ENCODE assay signal across 21 cellular contexts in the genomic region with DNA sequence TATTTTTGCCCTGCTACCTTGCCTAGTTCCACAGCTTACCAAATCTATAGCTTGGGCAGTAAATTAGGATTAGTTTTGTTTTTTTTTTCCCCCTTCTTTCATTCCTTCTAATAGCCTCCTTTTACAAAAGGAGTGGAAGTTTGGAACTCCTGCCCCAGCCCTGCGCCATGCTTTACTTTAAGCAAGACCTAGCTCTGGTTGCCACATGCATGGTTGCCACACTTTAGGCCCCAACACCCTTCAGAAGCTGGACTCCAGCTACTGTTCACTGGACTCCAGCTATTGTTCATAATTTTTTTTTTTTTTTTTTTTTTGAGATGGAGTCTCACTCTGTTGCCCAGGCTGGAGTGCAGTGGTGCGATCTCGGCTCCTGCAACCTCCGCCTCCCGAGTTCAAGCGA.
DNase-seq lines count a peak whose midpoint lies in the region; ATAC-seq, FAIRE-seq and TF ChIP-seq lines count a peak whose summit lies in the region.
"Had no signal": no experiment of that assay in that cellular context is flagged by ENCODE, and none has a peak within 500 bp of the region (broad histone marks: within the 10 kb centered on the region; RNA-seq: fewer than 3 reads in every experiment).

No MANE protein-coding gene starts in this region.

- H3K9me2 ChIP-seq in OCI-LY7 (ENCODE audit: insufficient read depth, low read length): no peaks in the 10 kb centered on the region

- H3K79me2 ChIP-seq in HepG2 (ENCODE audit: insufficient read depth, low read length) (no peaks in the 10 kb centered on the region), OCI-LY7 (ENCODE audit: insufficient read depth, low read depth, low read length) (no peaks in the 10 kb centered on the region)

- H2BK15ac ChIP-seq in mesenchymal stem cell (ENCODE audit: low read depth, poor library complexity, severe bottlenecking): no peak overlapping the region

- BruUV-seq in HepG2 (replicated peaks; lab: Mats Ljungman, UMichigan) (no TSS peak), OCI-LY7 (replicated peaks; lab: Mats Ljungman, UMichigan) (no TSS peak)

- no peak overlapping the region for H2AK5ac ChIP-seq in mesenchymal stem cell (ENCODE audit: low read length, severe bottlenecking)

- H3K27ac ChIP-seq in right lobe of liver (no peak overlapping the region), HepG2 (ENCODE audit: extremely low read length, insufficient read depth, low read length) (no peak overlapping the region), OCI-LY7 (ENCODE audit: low read depth, low read length, poor library complexity, severe bottlenecking) (no peak overlapping the region), mesenchymal stem cell (ENCODE audit: low read length, poor library complexity, severe bottlenecking) (no peak overlapping the region)
- H3K27ac ChIP-seq: BLaER1, RWPE1 had no signal

- H3K23ac ChIP-seq in mesenchymal stem cell (ENCODE audit: low read length in 2 of 2): no peak overlapping the region

- TF ChIP-seq RAD21 in HepG2 (CRISPR knock-in tag; IDR thresholded peaks at IDR 0.05): no peak

- no peak for DNase-seq in right lobe of liver
- DNase-seq in HepG2 (ENCODE audit: low spot score): no peak
- DNase-seq in OCI-LY7 (ENCODE audit: low spot score): no peak
- DNase-seq in mesenchymal stem cell: no peak
- no peak for DNase-seq in NCI-H526 treated with DMSO at 0.1 percent for 48 hours (lab: John Stamatoyannopoulos, UW)
- no peak for DNase-seq in NCI-H774 (lab: John Stamatoyannopoulos, UW)
- DNase-seq: CD4-positive, alpha-beta T cell; GOT3; HFFc6; NCI-H1417; NCI-H1694; NCI-H2081; NCI-H226; NCI-H510A; SHP77 had no signal

- H2AFZ ChIP-seq in HepG2 (ENCODE audit: low read length) (no peak overlapping the region), OCI-LY7 (ENCODE audit: low read length) (peak overlapping the region; percentile 21; the same call in 1 of the 2 replicates), mesenchymal stem cell (ENCODE audit: low read depth, low read length) (no peak overlapping the region)

- H4K91ac ChIP-seq in mesenchymal stem cell (ENCODE audit: low read length): peak overlapping the region; percentile 15

- no peak for FAIRE-seq in HepG2 (lab: Jason Lieb, UNC)
- FAIRE-seq: D721Med, GM18507 had no signal

- no peak for TF ChIP-seq EP300 in HepG2 (IDR thresholded peaks at IDR 0.05; ENCODE audit: low read depth in 2 of 2, low read length in 2 of 2)
- TF ChIP-seq EP300 in HepG2 (CRISPR knock-in tag; IDR thresholded peaks at IDR 0.05; ENCODE audit: borderline replicate concordance): no peak

- no peaks in the 10 kb centered on the region for H4K20me1 ChIP-seq in HepG2 (ENCODE audit: insufficient read depth, low read length)
- no peaks in the 10 kb centered on the region for H4K20me1 ChIP-seq in OCI-LY7 (ENCODE audit: insufficient read depth, low read length)
- H4K20me1 ChIP-seq: BLaER1 had no signal

- H3K4me1 ChIP-seq in right lobe of liver: no peaks in the 10 kb centered on the region
- H3K4me1 ChIP-seq in HepG2 (ENCODE audit: insufficient read depth, low read length): no peaks in the 10 kb centered on the region
- H3K4me1 ChIP-seq in OCI-LY7 (ENCODE audit: insufficient read depth, low read length, poor library complexity, severe bottlenecking): peaks cover 12% of the 10 kb centered on the region
- H3K4me1 ChIP-seq in mesenchymal stem cell (ENCODE audit: control insufficient read depth, insufficient read depth, low read depth, low read length): no peaks in the 10 kb centered on the region
- H3K4me1 ChIP-seq: BLaER1, HAP-1 had no signal

- ATAC-seq in right lobe of liver: peak; percentile 25 to 70 (median 42)
- no peak for ATAC-seq in HepG2
- ATAC-seq in GM21381 (IDR thresholded peaks at IDR 0.05; ENCODE audit: unreplicated experiment): no peak

- TF ChIP-seq CTCF in right lobe of liver (IDR thresholded peaks at IDR 0.05) (no peak), HepG2 (CRISPR knock-in tag; IDR thresholded peaks at IDR 0.05) (no peak), OCI-LY7 (conservative IDR thresholded peaks at IDR 0.05; ENCODE audit: low read length) (no peak)

- intact Hi-C loops in right lobe of liver (cut with DNase I): no loop called here
- intact Hi-C loops in HepG2 (cut with micrococcal nuclease; ENCODE audit: unreplicated experiment): no loop called here
- intact Hi-C loops in OCI-LY7 (cut with micrococcal nuclease; ENCODE audit: unreplicated experiment): no loop called here

- no peak overlapping the region for H3K4ac ChIP-seq in mesenchymal stem cell (ENCODE audit: low read depth in 1 of 2, low read length in 2 of 2)

- H3K4me2 ChIP-seq in HepG2 (ENCODE audit: low read depth, low read length) (no peak overlapping the region), OCI-LY7 (ENCODE audit: low read length) (no peak overlapping the region), mesenchymal stem cell (ENCODE audit: low read length, poor library complexity, severe bottlenecking) (no peak overlapping the region)
- H3K4me2 ChIP-seq: BLaER1 had no signal

- in situ Hi-C loops in HepG2 (cut with HindIII; ENCODE audit: extremely low pct_ligation_motif_present, low pct_unique_long_range_greater_than_20kb): no loop called here

- no peak overlapping the region for H3K14ac ChIP-seq in mesenchymal stem cell (ENCODE audit: low read length in 2 of 2)

- TF ChIP-seq POLR2A in right lobe of liver (IDR thresholded peaks at IDR 0.05): no peak
- TF ChIP-seq POLR2A in HepG2 (IDR thresholded peaks at IDR 0.05; ENCODE audit: insufficient read depth in 1 of 2, low read depth in 2 of 2, low read length in 2 of 2): no peak

- WGBS in right lobe of liver (ENCODE audit: insufficient coverage, low coverage, low lambda C conversion rate, missing lambda C conversion rate): 82% methylated on average over 3 of the region's 6 CpGs
- 81% methylated on average over 6 of the region's 6 CpGs for WGBS in HepG2 (ENCODE audit: low lambda C conversion rate)
- 90% methylated on average over 6 of the region's 6 CpGs for WGBS in mesenchymal stem cell

- H3K79me1 ChIP-seq in mesenchymal stem cell (replicated peaks; ENCODE audit: low read length, poor library complexity, severe bottlenecking): no peaks in the 10 kb centered on the region

- H3K9me3 ChIP-seq in right lobe of liver: no peaks in the 10 kb centered on the region
- H3K9me3 ChIP-seq in HepG2 (ENCODE audit: low read length): no peaks in the 10 kb centered on the region
- no peaks in the 10 kb centered on the region for H3K9me3 ChIP-seq in OCI-LY7 (ENCODE audit: low read length)
- H3K9me3 ChIP-seq in mesenchymal stem cell (ENCODE audit: control insufficient read depth, low read length): no peaks in the 10 kb centered on the region
- H3K9me3 ChIP-seq: HAP-1 had no signal

- no peak overlapping the region for H2BK5ac ChIP-seq in mesenchymal stem cell (ENCODE audit: low read depth, low read length, poor library complexity, severe bottlenecking)

- no peak overlapping the region for H3K18ac ChIP-seq in mesenchymal stem cell (ENCODE audit: low read depth in 1 of 2, low read length in 2 of 2)

- no peaks in the 10 kb centered on the region for H3K27me3 ChIP-seq in right lobe of liver
- no peaks in the 10 kb centered on the region for H3K27me3 ChIP-seq in HepG2 (ENCODE audit: control insufficient read depth in 1 of 2, insufficient read depth in 2 of 2, low read length in 2 of 2)
- no peaks in the 10 kb centered on the region for H3K27me3 ChIP-seq in mesenchymal stem cell (ENCODE audit: control insufficient read depth in 1 of 2, insufficient read depth in 1 of 2, low read length in 2 of 2)
- H3K27me3 ChIP-seq: BLaER1 had no signal

- H3K9ac ChIP-seq in HepG2 (ENCODE audit: insufficient read depth, low read depth, low read length) (no peak overlapping the region), mesenchymal stem cell (ENCODE audit: low read length) (no peak overlapping the region)
- H3K9ac ChIP-seq: BLaER1 had no signal

- peak overlapping the region in 1 of 2 experiments; percentile 54 for H2BK12ac ChIP-seq in mesenchymal stem cell (ENCODE audit: low read length in 2 of 2)

- peaks cover 0 to 6% (median 0%) of the 10 kb centered on the region in 4 donors for H3K36me3 ChIP-seq in right lobe of liver
- H3K36me3 ChIP-seq in HepG2 (replicated peaks in 1 of 2; ENCODE audit: control insufficient read depth in 1 of 2, insufficient read depth in 2 of 2, low read length in 2 of 2): no peaks in the 10 kb centered on the region
- no peaks in the 10 kb centered on the region for H3K36me3 ChIP-seq in OCI-LY7 (ENCODE audit: insufficient read depth, low read length)
- no peaks in the 10 kb centered on the region for H3K36me3 ChIP-seq in mesenchymal stem cell (ENCODE audit: control insufficient read depth in 1 of 2, insufficient read depth in 2 of 2, low read depth in 1 of 2, low read length in 2 of 2)
- H3K36me3 ChIP-seq: BLaER1, HAP-1 had no signal

- H4K8ac ChIP-seq in mesenchymal stem cell (ENCODE audit: low read length): peak overlapping the region; percentile 41

- CTCF ChIA-PET in HepG2 (lab: Yijun Ruan, JAX; ENCODE audit: low intra/inter-chr PET ratio, low total read pairs): no interaction called here
- CTCF ChIA-PET in OCI-LY7 (lab: Charles Lee; ENCODE audit: unreplicated experiment): interaction anchor here (0.5 to 1.4 kb wide), 3 partner anchors 10 to 15 kb away, joined by 3 to 5 read pairs (median 4); no protein-coding TSS in a partner anchor

- POLR2A ChIA-PET in HepG2 (lab: Yijun Ruan, JAX): no interaction called here
- POLR2A ChIA-PET in OCI-LY7 (lab: Charles Lee): interaction anchor here (0.6 to 1.9 kb wide), 5 partner anchors 10 to 1520 kb away, joined by 3 to 8 read pairs (median 3); no protein-coding TSS in a partner anchor

- no peak overlapping the region for H3K4me3 ChIP-seq in right lobe of liver
- H3K4me3 ChIP-seq in HepG2 (replicated peaks in 1 of 3; ENCODE audit: insufficient read depth in 1 of 3, low read depth in 2 of 3, low read length in 3 of 3): no peak overlapping the region
- H3K4me3 ChIP-seq in OCI-LY7 (ENCODE audit: low read depth, low read length, poor library complexity, severe bottlenecking): no peak overlapping the region
- H3K4me3 ChIP-seq in mesenchymal stem cell (ENCODE audit: insufficient read depth in 1 of 2, low read depth in 1 of 2, low read length in 2 of 2): no peak overlapping the region
- H3K4me3 ChIP-seq: BLaER1, HAP-1 had no signal

- no peak overlapping the region for H2BK120ac ChIP-seq in mesenchymal stem cell (ENCODE audit: low read depth, low read length)

TF ChIP-seq in HepG2, 621 proteins besides CTCF, POLR2A, EP300 and RAD21 (continues in another document):
- TF ChIP-seq ZNF724P (CRISPR knock-in tag; IDR thresholded peaks at IDR 0.05; ENCODE audit: borderline replicate concordance) (no peak), ZNF572 (CRISPR knock-in tag; IDR thresholded peaks at IDR 0.05) (no peak), ASH2L (IDR thresholded peaks at IDR 0.05; ENCODE audit: insufficient read length, low read depth, low read length) (no peak)

Comparison
In these comparisons a context has a peak if more than half of its experiments do, and no peak if none do; other contexts are left out.
1. ATAC-seq: peak in right lobe of liver (4 of 4); none in HepG2 (single experiment) and GM21381 (single experiment).